Comparison of ENCODE assay signal across 16 cellular contexts in the genomic region with DNA sequence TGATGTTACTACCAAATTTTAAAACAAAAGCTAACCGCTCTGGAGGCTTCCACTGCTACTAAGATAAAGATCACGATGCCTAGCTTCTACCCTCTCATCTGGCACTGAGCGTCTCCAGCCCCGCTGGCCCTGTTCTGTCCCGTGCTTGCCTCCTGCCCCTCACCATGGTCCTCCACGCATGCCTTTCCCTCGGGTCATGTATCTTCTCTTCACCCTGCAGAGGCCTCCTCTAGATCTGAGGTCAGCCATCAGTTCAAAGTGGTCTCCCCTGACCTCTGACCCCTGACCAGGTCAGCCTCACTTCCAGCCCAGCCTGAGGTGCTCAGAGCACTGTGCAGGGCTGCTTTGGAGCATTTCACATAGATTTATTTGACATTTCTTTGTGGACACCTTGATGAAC. TPM values are rescaled to one million over a fixed set of nuclear protein-coding genes. Genes with fewer than 3 reads are reported as not detected.
A peak's percentile ranks its signal among the peaks of the same experiment; 100 is the strongest.
DNase-seq lines count a peak whose midpoint lies in the region; TF ChIP-seq lines count a peak whose summit lies in the region.
"Had no signal": no experiment of that assay in that cellular context is flagged by ENCODE, and none has a peak within 500 bp of the region (broad histone marks: within the 10 kb centered on the region; RNA-seq: fewer than 3 reads in every experiment).

No MANE protein-coding gene starts in this region.

- H3K27me3 ChIP-seq in AG04450 (ENCODE audit: control insufficient read depth, insufficient read depth, low read length): no peaks in the 10 kb centered on the region
- no peaks in the 10 kb centered on the region for H3K27me3 ChIP-seq in BLaER1
- H3K27me3 ChIP-seq: BLaER1 treated with 17β-estradiol and CSF1 and Interleukin-3, amounts not matched to agents 10 nM and 100 nM had no signal

- peaks cover 37% of the 10 kb centered on the region for H3K4me1 ChIP-seq in BLaER1

- H3K9ac ChIP-seq in BLaER1: no peak overlapping the region
- H3K9ac ChIP-seq: BLaER1 treated with 17β-estradiol and CSF1 and Interleukin-3, amounts not matched to agents 10 nM and 100 nM had no signal

- DNase-seq in AG04450 (ENCODE audit: low read depth, low spot score) (no peak), islet precursor cell (peak; percentile 43), cerebellar nuclear complex (lab: John Stamatoyannopoulos, UW) (no peak), NCI-H1105 (lab: John Stamatoyannopoulos, UW) (no peak), inferior parietal cortex (ENCODE audit: extremely low spot score) (no peak)
- DNase-seq: CD4-positive, alpha-beta T cell; CD8-positive, alpha-beta memory T cell; DMS 273 treated with DMSO at 0.1 percent for 48 hours; DMS79; EL; GDM1; H9 had no signal

- H3K27ac ChIP-seq in AG04450 (ENCODE audit: low read depth, low read length) (peak overlapping the region; percentile 11), BLaER1 (no peak overlapping the region)
- H3K27ac ChIP-seq: BLaER1 treated with 17β-estradiol and CSF1 and Interleukin-3, amounts not matched to agents 10 nM and 100 nM had no signal

- TF ChIP-seq CTCF in AG04450 (IDR thresholded peaks at IDR 0.05; ENCODE audit: low read depth, low read length): no peak

- no peaks in the 10 kb centered on the region for H3K9me3 ChIP-seq in AG04450 (ENCODE audit: control insufficient read depth, insufficient read depth, low read length)
- no peaks in the 10 kb centered on the region for H3K9me3 ChIP-seq in BLaER1
- H3K9me3 ChIP-seq: BLaER1 treated with 17β-estradiol and CSF1 and Interleukin-3, amounts not matched to agents 10 nM and 100 nM had no signal

- H4K20me1 ChIP-seq in BLaER1: peaks cover 71% of the 10 kb centered on the region

- H3K4me3 ChIP-seq in AG04450 (ENCODE audit: low read depth, low read length) (no peak overlapping the region), BLaER1 (no peak overlapping the region)
- H3K4me3 ChIP-seq: BLaER1 treated with 17β-estradiol and CSF1 and Interleukin-3, amounts not matched to agents 10 nM and 100 nM; GM12878; GM23338 had no signal

- POLR2A ChIA-PET in AG04450 (lab: Yijun Ruan, JAX): no interaction called here

- CTCF ChIA-PET in AG04450 (lab: Charles Lee): interaction anchor here (0.6 to 1.0 kb wide), 2 partner anchors 11 to 27 kb away, joined by 3 read pairs; no protein-coding TSS in a partner anchor

- peak overlapping the region; percentile 10; the same call in 1 of the 2 replicates for H3K4me2 ChIP-seq in BLaER1
- H3K4me2 ChIP-seq: GM23338 had no signal

- H3K36me3 ChIP-seq in BLaER1: peaks cover 95% of the 10 kb centered on the region

RNA-seq across cellular contexts. Expression of gene ZNF664, which starts 28.3 kb away (rescaled TPM):
- polyA plus RNA-seq in AG04450 (2011; rRNA removed): 60.1 and 66.6 TPM in 2 replicates
- 33.8 and 34.2 TPM in 2 replicates for polyA minus RNA-seq in AG04450 (2011; rRNA and poly(A)+ RNA removed)

RNA-seq across cellular contexts. Expression of gene CCDC92, which starts 28.7 kb away (rescaled TPM):
- 52.2 and 63.4 TPM in 2 replicates for polyA plus RNA-seq in AG04450 (2011; rRNA removed)
- polyA minus RNA-seq in AG04450 (2011; rRNA and poly(A)+ RNA removed): 32.1 and 38.4 TPM in 2 replicates
